Comparison of ENCODE assay signal across 18 cellular contexts in the genomic region with DNA sequence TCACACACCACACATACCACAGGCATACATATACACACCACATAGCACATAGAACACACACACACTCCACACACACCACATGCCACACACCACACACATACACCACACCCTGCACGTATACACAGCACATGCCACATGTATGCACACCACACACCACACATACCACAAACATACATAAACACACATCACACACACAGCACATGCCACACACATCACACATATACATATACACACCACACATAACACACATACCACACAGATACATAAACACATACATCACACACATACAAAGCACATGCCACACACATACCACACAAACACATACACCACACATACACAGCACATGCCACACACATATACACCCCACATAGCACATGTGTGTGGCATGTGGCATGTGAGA.
"Had no signal": no experiment of that assay in that cellular context is flagged by ENCODE, and none has a peak within 500 bp of the region (broad histone marks: within the 10 kb centered on the region; RNA-seq: fewer than 3 reads in every experiment).

No MANE protein-coding gene starts in this region.

- H3K27me3 ChIP-seq: foreskin keratinocyte, hepatocyte, sigmoid colon, suprapubic skin, thyroid gland, upper lobe of right lung had no signal

- H3K4me3 ChIP-seq: hepatocyte, mucosa of descending colon, sigmoid colon, skin epidermis, suprapubic skin, thyroid gland, upper lobe of right lung had no signal

- DNase-seq: effector memory CD4-positive, alpha-beta T cell; erythroblast; foreskin keratinocyte; head of caudate nucleus; left colon; mammary epithelial cell; mucosa of descending colon; naive thymus-derived CD8-positive, alpha-beta T cell; sigmoid colon; stimulated activated CD4-positive, alpha-beta T cell treated with anti-CD3 and anti-CD28 coated beads, Interleukin-2, amount 100 ng/mL, for 24 hours; stimulated activated CD4-positive, alpha-beta T cell treated with anti-CD3 and anti-CD28 coated beads, Interleukin-4, amount 100 ng/mL, for 4 hours; stimulated activated naive B cell treated with anti-CD40 and anti-IgM and Interleukin-4, amounts not matched to agents 10 μg/mL and 1 μg/mL and 100 μg/mL, for 72 hours; thyroid gland; upper lobe of right lung had no signal

- H3K27ac Mint-ChIP-seq: naive thymus-derived CD8-positive, alpha-beta T cell; stimulated activated naive B cell treated with anti-CD40 and anti-IgM and Interleukin-4, amounts not matched to agents 10 μg/mL and 1 μg/mL and 100 μg/mL, for 72 hours had no signal

- H3K79me2 ChIP-seq: hepatocyte had no signal

- H3K36me3 ChIP-seq: neutrophil, sigmoid colon, suprapubic skin, thyroid gland, upper lobe of right lung had no signal

- H3K4me2 ChIP-seq: hepatocyte had no signal

- H3K27ac ChIP-seq: foreskin keratinocyte, hepatocyte, neutrophil, sigmoid colon, skin epidermis, suprapubic skin, thyroid gland, upper lobe of right lung had no signal

- H3K4me3 Mint-ChIP-seq: naive thymus-derived CD8-positive, alpha-beta T cell; stimulated activated naive B cell treated with anti-CD40 and anti-IgM and Interleukin-4, amounts not matched to agents 10 μg/mL and 1 μg/mL and 100 μg/mL, for 72 hours had no signal

- H3K4me1 ChIP-seq: foreskin keratinocyte, sigmoid colon, suprapubic skin, thyroid gland, upper lobe of right lung had no signal

- H3K9me3 ChIP-seq: neutrophil, thyroid gland, upper lobe of right lung had no signal

- H2AFZ ChIP-seq: hepatocyte had no signal
